Comparison of ENCODE assay signal across 8 cellular contexts in genomic region chr17:80252871-80253270, GRCh38. TPM values are rescaled to one million over a fixed set of nuclear protein-coding genes. Genes with fewer than 3 reads are reported as not detected.
A peak's percentile ranks its signal among the peaks of the same experiment; 100 is the strongest.
DNase-seq lines count a peak whose midpoint lies in the region; ATAC-seq and TF ChIP-seq lines count a peak whose summit lies in the region.

No MANE protein-coding gene starts in this region.

- H3K27me3 ChIP-seq in GM06990 (replicated peaks; ENCODE audit: control insufficient read depth, insufficient read depth, low read length) (no peaks in the 10 kb centered on the region), upper lobe of right lung (no peaks in the 10 kb centered on the region), dorsolateral prefrontal cortex (no peaks in the 10 kb centered on the region)

- ATAC-seq in upper lobe of right lung = peak; percentile 86
- no peak for ATAC-seq in HG03571 (IDR thresholded peaks at IDR 0.05; ENCODE audit: unreplicated experiment)

- H3K4me1 Mint-ChIP-seq in nephron = peaks cover 5% of the 10 kb centered on the region

- H3K9me3 Mint-ChIP-seq in nephron = no peaks in the 10 kb centered on the region

- H3K36me3 ChIP-seq in GM06990 (ENCODE audit: control insufficient read depth, insufficient read depth, low read length) = no peaks in the 10 kb centered on the region
- H3K36me3 ChIP-seq in upper lobe of right lung = peaks cover 19% of the 10 kb centered on the region

- H3K27ac ChIP-seq in upper lobe of right lung = peak overlapping the region; percentile 42
- H3K27ac ChIP-seq in dorsolateral prefrontal cortex = peak overlapping the region in 3 of 59 donors; percentile 11 to 55 (median 18)

- peaks cover 3% of the 10 kb centered on the region for H3K36me3 Mint-ChIP-seq in nephron (ENCODE audit: low read depth)

- no peak overlapping the region for H3K4me3 Mint-ChIP-seq in nephron

- H3K9me3 ChIP-seq in upper lobe of right lung = no peaks in the 10 kb centered on the region

- DNase-seq in GM06990 (ENCODE audit: extremely low read depth, insufficient read length) (peak; percentile 72), NCI-H128 (lab: John Stamatoyannopoulos, UW; ENCODE audit: unreplicated experiment) (peak; percentile 19), choroid plexus epithelial cell (ENCODE audit: low read depth) (no peak), upper lobe of right lung (peak; percentile 90), dorsolateral prefrontal cortex (no peak)
- peak; percentile 89 to 94 for DNase-seq in activated CD4-positive, alpha-beta T cell treated with anti-CD3 and anti-CD28 coated beads for 4 hours

- intact Hi-C loops in upper lobe of right lung (cut with DNase I) (no loop called here), dorsolateral prefrontal cortex (cut with DNase I) (no loop called here)

- H3K4me3 ChIP-seq in GM06990 (replicated peaks; ENCODE audit: low read depth, low read length) = no peak overlapping the region
- no peak overlapping the region for H3K4me3 ChIP-seq in choroid plexus epithelial cell (ENCODE audit: low read depth, low read length)
- no peak overlapping the region for H3K4me3 ChIP-seq in upper lobe of right lung
- no peak overlapping the region for H3K4me3 ChIP-seq in dorsolateral prefrontal cortex

- peak; percentile 79 for TF ChIP-seq CTCF in GM06990 (IDR thresholded peaks at IDR 0.05; ENCODE audit: insufficient read depth, low read length, poor library complexity, severe bottlenecking)
- peak; percentile 52 for TF ChIP-seq CTCF in choroid plexus epithelial cell (conservative IDR thresholded peaks at IDR 0.05; ENCODE audit: low read depth, low read length)
- peak; percentile 23 to 38 (median 34) for TF ChIP-seq CTCF in nephron (IDR thresholded peaks at IDR 0.05; ENCODE audit: unreplicated experiment in 3 of 3)
- peak; percentile 62 for TF ChIP-seq CTCF in upper lobe of right lung (IDR thresholded peaks at IDR 0.05)
- TF ChIP-seq CTCF in dorsolateral prefrontal cortex (IDR thresholded peaks at IDR 0.05 in 54 of 56, conservative IDR thresholded peaks at IDR 0.05 in 2 of 56; ENCODE audit: low read depth in 1 of 56, partially characterized antibody in 56 of 56) = peak in 19 of 56 donors; percentile 9 to 39 (median 23)

- H3K27me3 Mint-ChIP-seq in nephron (ENCODE audit: low read depth) = no peaks in the 10 kb centered on the region

- H3K4me1 ChIP-seq in upper lobe of right lung = peaks cover 18% of the 10 kb centered on the region

- no peak overlapping the region for H3K27ac Mint-ChIP-seq in nephron

RNA-seq across cellular contexts. Expression of gene RNF213, which starts 7.8 kb away (rescaled TPM):
- total RNA-seq in upper lobe of right lung (236 TPM), dorsolateral prefrontal cortex (100 to 1,000 TPM in 11 of 120 experiments, 10 to 100 TPM in 109; 39.0 to 137 (median 70.6) TPM)

RNA-seq across cellular contexts. Expression of gene SLC26A11, which starts 32.6 kb away (rescaled TPM):
- total RNA-seq in upper lobe of right lung = 51.6 TPM
- total RNA-seq in dorsolateral prefrontal cortex = 10 to 100 TPM; 22.0 to 66.8 (median 39.7) TPM

RNA-seq across cellular contexts. Expression of gene SGSH, which starts 32.7 kb away (rescaled TPM):
- total RNA-seq in upper lobe of right lung (59.8 TPM), dorsolateral prefrontal cortex (10 to 100 TPM; 16.5 to 51.4 (median 26.9) TPM)

Comparison
In these comparisons a context has a peak if more than half of its experiments do, and no peak if none do; other contexts are left out.
1. DNase-seq: peak in GM06990 (single experiment), NCI-H128 (single experiment), activated CD4-positive, alpha-beta T cell treated with anti-CD3 and anti-CD28 coated beads for 4 hours (2 of 2) and upper lobe of right lung (single experiment); none in choroid plexus epithelial cell (single experiment) and dorsolateral prefrontal cortex (0 of 10).